15 cellular contexts compared by ENCODE assay signal in genomic region chr6:63968650-63969049, GRCh38.
DNase-seq lines count a peak whose midpoint lies in the region; ATAC-seq and TF ChIP-seq lines count a peak whose summit lies in the region.
"Had no signal": no experiment of that assay in that cellular context is flagged by ENCODE, and none has a peak within 500 bp of the region (broad histone marks: within the 10 kb centered on the region; RNA-seq: fewer than 3 reads in every experiment).

No MANE protein-coding gene starts in this region.

- H3K18ac ChIP-seq in H9 (ENCODE audit: insufficient read length, low read depth, low read length) (no peak overlapping the region), neuronal stem cell (ENCODE audit: low read length) (no peak overlapping the region)

- H3K27ac Mint-ChIP-seq in H9 (no peak overlapping the region), endodermal cell (peak overlapping the region; percentile 20)
- H3K27ac Mint-ChIP-seq in stimulated activated effector memory CD8-positive, alpha-beta T cell treated with anti-CD3 and anti-CD28 coated beads, Interleukin-12 subunit alpha, Interleukin-12 subunit beta, amount 100 ng/mL, for 72 hours = no peak overlapping the region
- H3K27ac Mint-ChIP-seq: CD4-positive, alpha-beta memory T cell had no signal

- no peak overlapping the region for H4K8ac ChIP-seq in H9 (replicated peaks; ENCODE audit: insufficient read length, low read depth, low read length)
- H4K8ac ChIP-seq in neuronal stem cell (ENCODE audit: low read depth, low read length) = no peak overlapping the region

- H3K36me3 ChIP-seq in endodermal cell (ENCODE audit: control insufficient read depth, insufficient read depth, low read length) = no peaks in the 10 kb centered on the region
- no peaks in the 10 kb centered on the region for H3K36me3 ChIP-seq in neuronal stem cell (replicated peaks in 1 of 2; ENCODE audit: control insufficient read depth in 2 of 2, insufficient read depth in 2 of 2, low read length in 2 of 2)

- H4K20me1 ChIP-seq in H9 (ENCODE audit: control insufficient read depth, insufficient read depth, insufficient read length) = no peaks in the 10 kb centered on the region

- no peak overlapping the region for H3T11ph ChIP-seq in H9 (ENCODE audit: low read length)

- no peak overlapping the region for H4K91ac ChIP-seq in H9 (ENCODE audit: insufficient read length, low read depth, low read length)
- no peak overlapping the region for H4K91ac ChIP-seq in neuronal stem cell (ENCODE audit: low read depth, low read length, poor library complexity)

- H3K14ac ChIP-seq in H9 (ENCODE audit: insufficient read depth, low read length) (no peak overlapping the region), neuronal stem cell (ENCODE audit: low read length) (no peak overlapping the region)

- no peak overlapping the region for H3K4me2 ChIP-seq in H9 (ENCODE audit: insufficient read depth, insufficient read length, low read length)
- no peak overlapping the region for H3K4me2 ChIP-seq in neuronal stem cell (ENCODE audit: insufficient read depth, low read length, poor library complexity, severe bottlenecking)

- H2BK120ac ChIP-seq in H9 (ENCODE audit: low read depth, low read length, poor library complexity, severe bottlenecking) = no peak overlapping the region
- H2BK120ac ChIP-seq in neuronal stem cell (ENCODE audit: low read depth, low read length) = no peak overlapping the region

- H3K27me3 ChIP-seq in H9 (ENCODE audit: insufficient read depth, low read length) (no peaks in the 10 kb centered on the region), endodermal cell (ENCODE audit: control insufficient read depth, insufficient read depth, low read length, poor library complexity, severe bottlenecking) (no peaks in the 10 kb centered on the region), neuronal stem cell (ENCODE audit: control insufficient read depth in 3 of 3, insufficient read depth in 3 of 3, low read depth in 1 of 3, low read length in 3 of 3) (no peaks in the 10 kb centered on the region)

- no peak overlapping the region for H3K56ac ChIP-seq in H9 (ENCODE audit: insufficient read length, low read depth, low read length)

- no peak overlapping the region for H2BK5ac ChIP-seq in H9 (ENCODE audit: insufficient read length, low read length)
- H2BK5ac ChIP-seq in neuronal stem cell (ENCODE audit: low read length) = no peak overlapping the region

- H3K4me1 ChIP-seq in H9 (ENCODE audit: insufficient read depth, low read length) (peaks cover 3% of the 10 kb centered on the region; the same call in 1 of the 2 replicates), endodermal cell (ENCODE audit: control insufficient read depth, insufficient read depth, low read length) (no peaks in the 10 kb centered on the region), neuronal stem cell (ENCODE audit: control insufficient read depth in 2 of 2, insufficient read depth in 1 of 2, low read depth in 1 of 2, low read length in 2 of 2) (peaks cover 2 to 13% of the 10 kb centered on the region in 2 donors)

- H3K27me3 Mint-ChIP-seq in H9 (ENCODE audit: low read depth) (no peaks in the 10 kb centered on the region), endodermal cell (ENCODE audit: insufficient read depth) (no peaks in the 10 kb centered on the region)
- H3K27me3 Mint-ChIP-seq: CD4-positive, alpha-beta memory T cell had no signal

- peak overlapping the region; percentile 32 for H2AFZ ChIP-seq in H9 (ENCODE audit: low read length)
- peak overlapping the region; percentile 45 for H2AFZ ChIP-seq in neuronal stem cell (ENCODE audit: low read length)

- no peak overlapping the region for H3K4me3 Mint-ChIP-seq in H9
- no peak overlapping the region for H3K4me3 Mint-ChIP-seq in endodermal cell
- no peak overlapping the region for H3K4me3 Mint-ChIP-seq in stimulated activated effector memory CD8-positive, alpha-beta T cell treated with anti-CD3 and anti-CD28 coated beads, Interleukin-12 subunit alpha, Interleukin-12 subunit beta, amount 100 ng/mL, for 72 hours
- H3K4me3 Mint-ChIP-seq: CD4-positive, alpha-beta memory T cell had no signal

- no peak overlapping the region for H4K5ac ChIP-seq in H9 (ENCODE audit: insufficient read length, low read depth, low read length)

- H3K9ac ChIP-seq in H9 (ENCODE audit: extremely low read depth, insufficient read length, low read length) = no peak overlapping the region
- no peak overlapping the region for H3K9ac ChIP-seq in endodermal cell (ENCODE audit: extremely low read depth, low read length, poor library complexity, severe bottlenecking)
- H3K9ac ChIP-seq in neuronal stem cell (ENCODE audit: low read depth, low read length, poor library complexity) = no peak overlapping the region

- H3K36me3 Mint-ChIP-seq in H9 (ENCODE audit: insufficient read depth in 1 of 3, low read depth in 3 of 3) (peaks cover 0 to 2% (median 0%) of the 10 kb centered on the region in 3 experiments; a peak in 1 of 7 replicates), endodermal cell (ENCODE audit: low read depth) (no peaks in the 10 kb centered on the region)
- no peaks in the 10 kb centered on the region for H3K36me3 Mint-ChIP-seq in stimulated activated effector memory CD8-positive, alpha-beta T cell treated with anti-CD3 and anti-CD28 coated beads, Interleukin-12 subunit alpha, Interleukin-12 subunit beta, amount 100 ng/mL, for 72 hours
- H3K36me3 Mint-ChIP-seq: CD4-positive, alpha-beta memory T cell had no signal

- intact Hi-C loops in posterior cingulate gyrus (cut with DNase I) = no loop called here

- H3K9me3 Mint-ChIP-seq in H9 (no peaks in the 10 kb centered on the region), endodermal cell (no peaks in the 10 kb centered on the region)
- no peaks in the 10 kb centered on the region for H3K9me3 Mint-ChIP-seq in stimulated activated effector memory CD8-positive, alpha-beta T cell treated with anti-CD3 and anti-CD28 coated beads, Interleukin-12 subunit alpha, Interleukin-12 subunit beta, amount 100 ng/mL, for 72 hours
- H3K9me3 Mint-ChIP-seq: CD4-positive, alpha-beta memory T cell had no signal

- no peaks in the 10 kb centered on the region for H3K23me2 ChIP-seq in H9 (ENCODE audit: insufficient read length, low read depth, low read length, poor library complexity, severe bottlenecking)

- H3K27ac ChIP-seq in H9 (ENCODE audit: insufficient read length, low read depth, low read length) = no peak overlapping the region
- H3K27ac ChIP-seq in endodermal cell (ENCODE audit: low read depth, low read length) = no peak overlapping the region
- no peak overlapping the region for H3K27ac ChIP-seq in neuronal stem cell (replicated peaks; ENCODE audit: low read length)

- H3K4me3 ChIP-seq in endodermal cell (ENCODE audit: low read length) (no peak overlapping the region), neuronal stem cell (ENCODE audit: low read length in 2 of 2) (no peak overlapping the region)

- no peak overlapping the region for H2BK12ac ChIP-seq in H9 (ENCODE audit: insufficient read length, low read depth, low read length)
- H2BK12ac ChIP-seq in neuronal stem cell (ENCODE audit: low read length) = no peak overlapping the region

- H2AK5ac ChIP-seq in H9 (ENCODE audit: insufficient read length, low read length) (no peak overlapping the region), neuronal stem cell (ENCODE audit: low read depth, low read length) (no peak overlapping the region)

- no peak for ATAC-seq in left lobe of liver
- no peak for ATAC-seq in stimulated activated effector memory CD8-positive, alpha-beta T cell treated with anti-CD3 and anti-CD28 coated beads, Interleukin-12 subunit alpha, Interleukin-12 subunit beta, amount 100 ng/mL, for 72 hours

- DNase-seq in H9 (no peak), endodermal cell (no peak), neuronal stem cell (ENCODE audit: low spot score) (no peak), left lobe of liver (ENCODE audit: low spot score) (no peak), posterior cingulate gyrus (no peak)
- DNase-seq in stimulated activated effector memory CD8-positive, alpha-beta T cell treated with anti-CD3 and anti-CD28 coated beads, Interleukin-12 subunit alpha, Interleukin-12 subunit beta, amount 100 ng/mL, for 72 hours (ENCODE audit: low spot score in 2 of 2) = no peak
- DNase-seq: C1 segment of cervical spinal cord; Calu3; CD4-positive, alpha-beta memory T cell; COR-L47; DMS53; DMS79 treated with DMSO at 0.1 percent for 48 hours; GF-D8; GOT3; HCEC 1CT had no signal

- no peak overlapping the region for H2BK20ac ChIP-seq in H9 (ENCODE audit: low read depth, low read length, poor library complexity, severe bottlenecking)

- H3K4me1 Mint-ChIP-seq in H9 = peaks cover 33 to 40% of the 10 kb centered on the region in 2 experiments
- peaks cover 4% of the 10 kb centered on the region for H3K4me1 Mint-ChIP-seq in endodermal cell
- no peaks in the 10 kb centered on the region for H3K4me1 Mint-ChIP-seq in stimulated activated effector memory CD8-positive, alpha-beta T cell treated with anti-CD3 and anti-CD28 coated beads, Interleukin-12 subunit alpha, Interleukin-12 subunit beta, amount 100 ng/mL, for 72 hours
- H3K4me1 Mint-ChIP-seq: CD4-positive, alpha-beta memory T cell had no signal

- no peak overlapping the region for H3K4ac ChIP-seq in H9 (ENCODE audit: low read depth, low read length)
- no peak overlapping the region for H3K4ac ChIP-seq in neuronal stem cell (ENCODE audit: low read length)

- WGBS in H9 (ENCODE audit: extremely low coverage, insufficient read length, low lambda C conversion rate) = no CpG with 5 or more reads among the region's 2 CpGs
- 94 to 100% methylated on average over 1 to 2 of the region's 2 CpGs for WGBS in endodermal cell (ENCODE audit: insufficient coverage in 1 of 2, insufficient read length in 1 of 2), 2 experiments
- no CpG with 5 or more reads among the region's 2 CpGs for WGBS in neuronal stem cell (ENCODE audit: extremely low coverage in 2 of 2, insufficient read length in 2 of 2, insufficient replicate concordance in 1 of 2), 2 donors

- H3K9me3 ChIP-seq in H9 (ENCODE audit: control insufficient read depth, low read depth, low read length) (no peaks in the 10 kb centered on the region), endodermal cell (ENCODE audit: control insufficient read depth, low read length) (no peaks in the 10 kb centered on the region), neuronal stem cell (replicated peaks in 1 of 2; ENCODE audit: control insufficient read depth in 2 of 2, insufficient read depth in 1 of 2, low read depth in 1 of 2, low read length in 2 of 2) (no peaks in the 10 kb centered on the region)

- no peak overlapping the region for H3K23ac ChIP-seq in H9 (ENCODE audit: insufficient read length, low read depth, low read length)
- H3K23ac ChIP-seq in neuronal stem cell (ENCODE audit: low read depth, low read length, poor library complexity) = no peak overlapping the region

- no peaks in the 10 kb centered on the region for H3K79me2 ChIP-seq in H9 (ENCODE audit: insufficient read depth, low read length)

- no peak for TF ChIP-seq CTCF in H9 (conservative IDR thresholded peaks at IDR 0.05)
- no peak for TF ChIP-seq CTCF in endodermal cell (conservative IDR thresholded peaks at IDR 0.05)

- H3K79me1 ChIP-seq in H9 (ENCODE audit: insufficient read depth, low read depth, low read length, poor library complexity, severe bottlenecking) (no peaks in the 10 kb centered on the region), neuronal stem cell (ENCODE audit: low read depth, low read length) (no peaks in the 10 kb centered on the region)

- H2BK15ac ChIP-seq in H9 (ENCODE audit: low read depth, low read length) (no peak overlapping the region), neuronal stem cell (ENCODE audit: low read length) (no peak overlapping the region)
